20 cellular contexts compared by ENCODE assay signal in genomic region chr2:207083361-207084080, GRCh38.
DNase-seq lines count a peak whose midpoint lies in the region; ATAC-seq and TF ChIP-seq lines count a peak whose summit lies in the region.
"Had no signal": no experiment of that assay in that cellular context is flagged by ENCODE, and none has a peak within 500 bp of the region (broad histone marks: within the 10 kb centered on the region; RNA-seq: fewer than 3 reads in every experiment).

No MANE protein-coding gene starts in this region.

- H3K36me3 Mint-ChIP-seq in activated T-helper 17 cell treated with anti-CD3 and anti-CD28 coated beads, Interleukin-2, amount 50 U/mL, for 72 hours (ENCODE audit: low read depth), result peaks cover 87% of the 10 kb centered on the region
- H3K36me3 Mint-ChIP-seq in progenitor cell of endocrine pancreas (ENCODE audit: insufficient read depth), result peaks cover 32% of the 10 kb centered on the region
- H3K36me3 Mint-ChIP-seq: natural killer cell had no signal

- H3K9me3 ChIP-seq in right atrium auricular region (no peaks in the 10 kb centered on the region), subcutaneous abdominal adipose tissue (ENCODE audit: control insufficient read depth in 5 of 5, low read length in 5 of 5) (no peaks in the 10 kb centered on the region)
- H3K9me3 ChIP-seq: BLaER1, uterus had no signal

- H3K27ac Mint-ChIP-seq in activated T-helper 17 cell treated with anti-CD3 and anti-CD28 coated beads, Interleukin-2, amount 50 U/mL, for 72 hours, result peak overlapping the region; percentile 64
- H3K27ac Mint-ChIP-seq in progenitor cell of endocrine pancreas, result no peak overlapping the region
- H3K27ac Mint-ChIP-seq: activated CD8-positive, alpha-beta T cell treated with anti-CD3 and anti-CD28 coated beads, Interleukin-2, amount 10 ng/mL, durations not matched to agents 7 days and 5 days; IgD-negative memory B cell; natural killer cell had no signal

- H3K4me1 Mint-ChIP-seq in activated T-helper 17 cell treated with anti-CD3 and anti-CD28 coated beads, Interleukin-2, amount 50 U/mL, for 72 hours, result peaks cover 4% of the 10 kb centered on the region
- peaks cover 23% of the 10 kb centered on the region for H3K4me1 Mint-ChIP-seq in progenitor cell of endocrine pancreas (ENCODE audit: low read depth)

- H3K9ac ChIP-seq in subcutaneous abdominal adipose tissue (ENCODE audit: low read length in 5 of 5), result no peak overlapping the region
- H3K9ac ChIP-seq: BLaER1 had no signal

- peaks cover 0 to 36% of the 10 kb centered on the region in 2 donors for H3K4me1 ChIP-seq in right atrium auricular region
- H3K4me1 ChIP-seq in subcutaneous abdominal adipose tissue (ENCODE audit: control insufficient read depth in 5 of 5, insufficient read depth in 5 of 5, low read length in 5 of 5), result peaks cover 0 to 10% (median 8%) of the 10 kb centered on the region in 5 donors
- H3K4me1 ChIP-seq: uterus had no signal

- no peaks in the 10 kb centered on the region for H3K9me3 Mint-ChIP-seq in activated T-helper 17 cell treated with anti-CD3 and anti-CD28 coated beads, Interleukin-2, amount 50 U/mL, for 72 hours
- no peaks in the 10 kb centered on the region for H3K9me3 Mint-ChIP-seq in progenitor cell of endocrine pancreas (ENCODE audit: low read depth)
- H3K9me3 Mint-ChIP-seq: natural killer cell had no signal

- H3K27ac ChIP-seq in right atrium auricular region (peak overlapping the region in 1 of 2 donors; percentile 12), subcutaneous abdominal adipose tissue (ENCODE audit: low read depth, low read length) (peak overlapping the region; percentile 7)
- H3K27ac ChIP-seq: BLaER1, RWPE1 had no signal

- H3K27me3 ChIP-seq in right atrium auricular region (no peaks in the 10 kb centered on the region), subcutaneous abdominal adipose tissue (ENCODE audit: control insufficient read depth in 5 of 5, insufficient read depth in 4 of 5, low read length in 5 of 5) (no peaks in the 10 kb centered on the region)
- H3K27me3 ChIP-seq: BLaER1, uterus had no signal

- peak; percentile 23 for ATAC-seq in Right ventricle myocardium inferior
- ATAC-seq in activated T-helper 17 cell treated with anti-CD3 and anti-CD28 coated beads, Interleukin-2, amount 50 U/mL, for 72 hours (replicated peaks), result peak; percentile 37
- ATAC-seq: activated CD8-positive, alpha-beta T cell treated with anti-CD3 and anti-CD28 coated beads, Interleukin-2, amount 10 ng/mL, durations not matched to agents 7 days and 5 days; natural killer cell had no signal

- intact Hi-C loops in Right ventricle myocardium inferior (cut with DNase I), result no loop called here

- H3K36me3 ChIP-seq in right atrium auricular region, result peaks cover 79% of the 10 kb centered on the region
- peaks cover 33 to 75% (median 62%) of the 10 kb centered on the region in 5 donors for H3K36me3 ChIP-seq in subcutaneous abdominal adipose tissue (ENCODE audit: control insufficient read depth in 5 of 5, insufficient read depth in 5 of 5, low read length in 5 of 5)
- H3K36me3 ChIP-seq: BLaER1, uterus had no signal

- H3K4me3 ChIP-seq in right atrium auricular region, result no peak overlapping the region
- H3K4me3 ChIP-seq in subcutaneous abdominal adipose tissue (ENCODE audit: low read depth in 1 of 5, low read length in 5 of 5), result no peak overlapping the region
- H3K4me3 ChIP-seq: BLaER1, uterus had no signal

- TF ChIP-seq CTCF in right atrium auricular region (IDR thresholded peaks at IDR 0.05), result no peak
- TF ChIP-seq CTCF in progenitor cell of endocrine pancreas (IDR thresholded peaks at IDR 0.05; ENCODE audit: unreplicated experiment), result no peak

- no peaks in the 10 kb centered on the region for H3K27me3 Mint-ChIP-seq in activated T-helper 17 cell treated with anti-CD3 and anti-CD28 coated beads, Interleukin-2, amount 50 U/mL, for 72 hours
- no peaks in the 10 kb centered on the region for H3K27me3 Mint-ChIP-seq in progenitor cell of endocrine pancreas
- H3K27me3 Mint-ChIP-seq: IgD-negative memory B cell had no signal

- DNase-seq in Right ventricle myocardium inferior (ENCODE audit: missing footprints) (no peak), right atrium auricular region (ENCODE audit: low spot score) (no peak), fibroblast of the conjunctiva (ENCODE audit: low read depth) (peak; percentile 35), progenitor cell of endocrine pancreas (ENCODE audit: low spot score, unreplicated experiment) (no peak), GM03348 (ENCODE audit: low spot score) (no peak), nucleus accumbens (lab: John Stamatoyannopoulos, UW) (no peak)
- DNase-seq: activated CD4-positive, CD25-positive, alpha-beta regulatory T cell; activated CD8-positive, alpha-beta T cell treated with anti-CD3 and anti-CD28 coated beads, Interleukin-2, amount 10 ng/mL, durations not matched to agents 7 days and 5 days; activated gamma-delta T cell treated with Interleukin-2 at 50 U/mL for 16 hours; caudate nucleus; natural killer cell; NCI-H2171 treated with DMSO at 0.1 percent for 48 hours; NCI-H69; T1000; uterus had no signal

- no peak overlapping the region for H3K4me3 Mint-ChIP-seq in activated T-helper 17 cell treated with anti-CD3 and anti-CD28 coated beads, Interleukin-2, amount 50 U/mL, for 72 hours
- no peak overlapping the region for H3K4me3 Mint-ChIP-seq in progenitor cell of endocrine pancreas (ENCODE audit: low read depth)
- H3K4me3 Mint-ChIP-seq: activated CD8-positive, alpha-beta T cell treated with anti-CD3 and anti-CD28 coated beads, Interleukin-2, amount 10 ng/mL, durations not matched to agents 7 days and 5 days; IgD-negative memory B cell; natural killer cell had no signal
